In the genomic region with DNA sequence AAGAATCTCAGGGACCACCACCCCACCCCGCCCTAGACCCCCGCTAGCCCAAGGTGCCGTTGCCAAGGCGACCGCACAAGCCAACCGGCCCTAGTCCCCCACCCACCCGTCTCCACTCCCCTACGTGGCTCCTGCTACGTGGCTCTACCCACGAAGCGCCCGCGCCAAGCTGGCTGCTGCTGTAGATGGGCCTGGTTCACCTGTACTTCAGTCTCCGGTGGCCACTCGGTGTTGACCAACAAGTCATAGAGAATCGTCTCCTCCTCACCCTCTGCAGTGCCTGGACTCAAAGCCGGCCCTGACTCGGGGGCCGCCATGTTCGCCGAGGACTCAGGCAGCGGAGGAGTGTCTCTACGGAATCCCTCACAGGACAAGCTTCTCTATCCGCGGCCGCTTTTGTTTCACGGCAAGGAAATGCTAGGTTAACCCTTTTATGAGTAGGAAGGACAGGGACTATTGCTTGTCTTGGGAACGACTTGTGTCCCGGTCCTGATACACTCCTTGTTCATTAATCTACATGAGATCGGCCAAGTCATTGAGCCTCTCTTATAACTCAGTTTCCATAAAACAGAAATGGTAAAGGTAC, we compare ENCODE assay signal across 8 cellular contexts. TPM values are rescaled to one million over a fixed set of nuclear protein-coding genes. Genes with fewer than 3 reads are reported as not detected.
A peak's percentile ranks its signal among the peaks of the same experiment; 100 is the strongest.
DNase-seq lines count a peak whose midpoint lies in the region; ATAC-seq and TF ChIP-seq lines count a peak whose summit lies in the region.

A gene (minus strand): TSS at position 347 of the 586 bp plus-strand sequence. CDS start 30 bp downstream, at position 317.

- TF ChIP-seq CTCF in GM12875 (IDR thresholded peaks at IDR 0.05; ENCODE audit: borderline replicate concordance, insufficient read depth, low read depth, low read length) (no peak), heart left ventricle (IDR thresholded peaks at IDR 0.05) (no peak), transverse colon (IDR thresholded peaks at IDR 0.05) (no peak)

- TF ChIP-seq EP300 in transverse colon (IDR thresholded peaks at IDR 0.05; ENCODE audit: low read depth) = no peak

- in situ Hi-C loops in transverse colon (cut with MboI; ENCODE audit: low pct_ligation_motif_present in 1 of 4, low pct_unique_long_range_greater_than_20kb in 1 of 4, low sequenced_read_pairs in 3 of 4) = no loop called here

- H3K36me3 ChIP-seq in heart left ventricle (peaks cover 0 to 11% (median 4%) of the 10 kb centered on the region in 9 donors), transverse colon (no peaks in the 10 kb centered on the region)

- ATAC-seq in HG02759 (IDR thresholded peaks at IDR 0.05; ENCODE audit: unreplicated experiment) (peak; percentile 91), heart left ventricle (peak; percentile 94 to 98 (median 97))

- WGBS in adipose tissue, 3 donors = 0 to 1% (median 1%) methylated on average over 28 to 30 of the region's 30 CpGs
- WGBS in heart left ventricle, 4 donors = 0 to 1% (median 0%) methylated on average over 26 to 30 of the region's 30 CpGs
- 0 to 1% methylated on average over 2 to 20 of the region's 30 CpGs for WGBS in transverse colon (ENCODE audit: low coverage in 1 of 2), 2 donors

- H3K4me1 ChIP-seq in heart left ventricle (peaks cover 0 to 31% (median 23%) of the 10 kb centered on the region in 12 donors), transverse colon (peaks cover 4 to 23% (median 17%) of the 10 kb centered on the region in 4 donors)

- peak; percentile 91 to 97 (median 96) for DNase-seq in NCI-H1417 (lab: John Stamatoyannopoulos, UW)
- peak; percentile 55 to 79 (median 64) for DNase-seq in T-helper 1 cell
- DNase-seq in heart left ventricle = peak; percentile 88 to 90 (median 88)
- DNase-seq in pons (ENCODE audit: low spot score) = peak; percentile 93
- DNase-seq in transverse colon = peak; percentile 90

- no peak within 1 kb of the TSS for H3K27ac ChIP-seq in adipose tissue (ENCODE audit: low read depth, low read length)
- H3K27ac ChIP-seq in heart left ventricle = peak within 1 kb of the TSS; percentile 26 to 86 (median 80)
- H3K27ac ChIP-seq in transverse colon = peak within 1 kb of the TSS; percentile 76 to 82 (median 80)

- H3K9me3 ChIP-seq in heart left ventricle (no peaks in the 10 kb centered on the region), transverse colon (no peaks in the 10 kb centered on the region)

- H3K27me3 ChIP-seq in heart left ventricle (no peaks in the 10 kb centered on the region), transverse colon (no peaks in the 10 kb centered on the region)

- peak in 1 of 2 donors; percentile 39 for TF ChIP-seq POLR2A in heart left ventricle (IDR thresholded peaks at IDR 0.05)
- TF ChIP-seq POLR2A in transverse colon (IDR thresholded peaks at IDR 0.05) = no peak

- intact Hi-C loops in heart left ventricle (cut with DNase I) = loop anchor here in 3 of 10 donors (1.0 to 2.0 kb wide), 2 partner anchors 30 kb away; a partner anchor contains a TSS
- intact Hi-C loops in transverse colon (cut with DNase I; ENCODE audit: low total_unique reads) = loop anchor here (1.0 kb wide), 1 partner anchor 31 kb away; no protein-coding TSS in a partner anchor

- H3K4me3 ChIP-seq in GM12875 (ENCODE audit: low read depth, low read length) = peak within 1 kb of the TSS; percentile 81
- peak within 1 kb of the TSS; percentile 50 to 98 (median 76) for H3K4me3 ChIP-seq in heart left ventricle
- H3K4me3 ChIP-seq in transverse colon = peak within 1 kb of the TSS; percentile 69 to 84 (median 76)

RNA-seq across cellular contexts. Expression of the gene that starts here (rescaled TPM):
- polyA plus RNA-seq in adipose tissue (10 to 100 TPM; 12.7 to 19.8 (median 16.7) TPM), heart left ventricle (10 to 100 TPM; 23.1 to 37.1 TPM)
- total RNA-seq in heart left ventricle (10 to 100 TPM; 40.4 to 63.0 (median 51.7) TPM), transverse colon (10 to 100 TPM; 30.6 to 43.2 (median 34.5) TPM)
